8 cellular contexts compared by ENCODE assay signal in genomic region chr5:172768573-172769323, GRCh38. TPM values are rescaled to one million over a fixed set of nuclear protein-coding genes. Genes with fewer than 3 reads are reported as not detected.
DNase-seq lines count a peak whose midpoint lies in the region; ATAC-seq and TF ChIP-seq lines count a peak whose summit lies in the region.

No MANE protein-coding gene starts in this region.

- TF ChIP-seq CTCF in hepatocyte (IDR thresholded peaks at IDR 0.05; ENCODE audit: poor library complexity) (no peak), smooth muscle cell (IDR thresholded peaks at IDR 0.05; ENCODE audit: borderline replicate concordance, insufficient read depth, poor library complexity, severe bottlenecking) (no peak)

- H3K4me1 ChIP-seq in hepatocyte (ENCODE audit: insufficient read depth) (peaks cover 25% of the 10 kb centered on the region), smooth muscle cell (ENCODE audit: low read depth) (peaks cover 8% of the 10 kb centered on the region), Karpas-422 (ENCODE audit: low read length) (peaks cover 39% of the 10 kb centered on the region)

- no peaks in the 10 kb centered on the region for H3K9me2 ChIP-seq in hepatocyte (replicated peaks; ENCODE audit: insufficient read depth)
- H3K9me2 ChIP-seq in Karpas-422 (replicated peaks; ENCODE audit: insufficient read depth, low read length) = no peaks in the 10 kb centered on the region

- H3K4me3 ChIP-seq in hepatocyte (peak overlapping the region; percentile 84), smooth muscle cell (peak overlapping the region; percentile 76), Karpas-422 (ENCODE audit: low read length) (no peak overlapping the region)

- H3K9me3 ChIP-seq in hepatocyte (ENCODE audit: low read depth) = no peaks in the 10 kb centered on the region
- H3K9me3 ChIP-seq in smooth muscle cell (replicated peaks; ENCODE audit: low read depth) = no peaks in the 10 kb centered on the region
- H3K9me3 ChIP-seq in Karpas-422 (ENCODE audit: low read length) = no peaks in the 10 kb centered on the region

- peak overlapping the region; percentile 77 for H3K4me2 ChIP-seq in hepatocyte
- H3K4me2 ChIP-seq in smooth muscle cell = peak overlapping the region; percentile 97
- no peak overlapping the region for H3K4me2 ChIP-seq in Karpas-422 (ENCODE audit: low read depth, low read length, poor library complexity, severe bottlenecking)

- H3K9ac ChIP-seq in smooth muscle cell (ENCODE audit: low read depth) = peak overlapping the region; percentile 99
- no peak overlapping the region for H3K9ac ChIP-seq in Karpas-422 (ENCODE audit: low read length)

- no peak for ATAC-seq in activated CD4-positive, CD25-positive, alpha-beta regulatory T cell treated with anti-CD3 and anti-CD28 coated beads, Interleukin-2, amount 50 U/mL, for 24 hours

- H3F3A ChIP-seq in smooth muscle cell (ENCODE audit: low read depth) = peaks cover 33% of the 10 kb centered on the region

- H3K27me3 ChIP-seq in hepatocyte (no peaks in the 10 kb centered on the region), smooth muscle cell (ENCODE audit: low read depth) (no peaks in the 10 kb centered on the region), Karpas-422 (ENCODE audit: low read length) (no peaks in the 10 kb centered on the region)

- H2AFZ ChIP-seq in hepatocyte = no peak overlapping the region
- H2AFZ ChIP-seq in smooth muscle cell (ENCODE audit: low read depth) = no peak overlapping the region
- no peak overlapping the region for H2AFZ ChIP-seq in Karpas-422 (ENCODE audit: low read length)

- no peaks in the 10 kb centered on the region for H3K36me3 ChIP-seq in hepatocyte (replicated peaks; ENCODE audit: insufficient read depth, low read depth)
- no peaks in the 10 kb centered on the region for H3K36me3 ChIP-seq in smooth muscle cell (ENCODE audit: low read depth)
- H3K36me3 ChIP-seq in Karpas-422 (ENCODE audit: insufficient read depth, low read length) = no peaks in the 10 kb centered on the region

- peak; percentile 43 for DNase-seq in HK-2 (ENCODE audit: unreplicated experiment)
- peak; percentile 37 for DNase-seq in hepatocyte (ENCODE audit: low spot score)
- DNase-seq in smooth muscle cell (lab: John Stamatoyannopoulos, UW; ENCODE audit: unreplicated experiment) = no peak
- no peak for DNase-seq in Karpas-422
- DNase-seq in epidermal melanocyte (ENCODE audit: insufficient read length, low spot score) = no peak
- no peak for DNase-seq in stimulated activated CD4-positive, alpha-beta T cell treated with anti-CD3 and anti-CD28 coated beads, Interleukin-12 subunit alpha, Interleukin-12 subunit beta, amount 100 ng/mL, for 4 hours

- H3K27ac ChIP-seq in adipose tissue (ENCODE audit: low read depth, low read length) (peak overlapping the region; percentile 100), hepatocyte (peak overlapping the region; percentile 99), smooth muscle cell (ENCODE audit: low read depth) (peak overlapping the region; percentile 93), Karpas-422 (ENCODE audit: low read length) (no peak overlapping the region)

- H4K20me1 ChIP-seq in hepatocyte (ENCODE audit: insufficient read depth, poor library complexity, severe bottlenecking) (peaks cover 31% of the 10 kb centered on the region), smooth muscle cell (ENCODE audit: low read depth) (peaks cover 36% of the 10 kb centered on the region), Karpas-422 (ENCODE audit: insufficient read depth, low read depth, low read length) (peaks cover 3% of the 10 kb centered on the region; the same call in 1 of the 2 replicates)

- H3K79me2 ChIP-seq in hepatocyte = peaks cover 32% of the 10 kb centered on the region
- peaks cover 30% of the 10 kb centered on the region for H3K79me2 ChIP-seq in smooth muscle cell (ENCODE audit: low read depth)
- H3K79me2 ChIP-seq in Karpas-422 (ENCODE audit: low read length) = peaks cover 4% of the 10 kb centered on the region; the same call in 1 of the 2 replicates

- 48 to 77% (median 48%) methylated on average over 20 of the region's 20 CpGs for WGBS in adipose tissue, 3 donors
- WGBS in hepatocyte (ENCODE audit: low lambda C conversion rate, missing lambda C conversion rate) = 86% methylated on average over 20 of the region's 20 CpGs
- 85% methylated on average over 20 of the region's 20 CpGs for WGBS in smooth muscle cell (ENCODE audit: low lambda C conversion rate)

RNA-seq across cellular contexts. Expression of gene DUSP1, which starts 2.2 kb away (rescaled TPM):
- 1,000 to 10,000 TPM in 1 of 3 donors, 100 to 1,000 TPM in 2; 163 to 1,279 (median 758) TPM for polyA plus RNA-seq in adipose tissue
- total RNA-seq in hepatocyte = 537 and 547 TPM in 2 replicates
- polyA plus RNA-seq in hepatocyte = 583 and 682 TPM in 2 replicates
- total RNA-seq in smooth muscle cell = 751 and 817 TPM in 2 replicates
- polyA plus RNA-seq in smooth muscle cell = 656 and 995 TPM in 2 replicates
- total RNA-seq in Karpas-422 (2014; rRNA removed; shearing (Covaris generic); ENCODE audit: low replicate concordance) = 9.0 and 10.5 TPM in 2 replicates

Comparison
In these comparisons a context has a peak if more than half of its experiments do, and no peak if none do; other contexts are left out.
1. DNase-seq: peak in HK-2 (single experiment) and hepatocyte (single experiment); none in smooth muscle cell (single experiment), Karpas-422 (single experiment), epidermal melanocyte (single experiment) and stimulated activated CD4-positive, alpha-beta T cell treated with anti-CD3 and anti-CD28 coated beads, Interleukin-12 subunit alpha, Interleukin-12 subunit beta, amount 100 ng/mL, for 4 hours (single experiment).
2. RNA of gene DUSP1, which starts 2.2 kb away (total RNA-seq): 751 to 817 TPM in smooth muscle cell and 537 to 547 TPM in hepatocyte; 9.0 to 10.5 TPM in Karpas-422; every median in the first group is over 10 times any median in the second.